ENCODE assay signal across 1 cellular context in the genomic region with DNA sequence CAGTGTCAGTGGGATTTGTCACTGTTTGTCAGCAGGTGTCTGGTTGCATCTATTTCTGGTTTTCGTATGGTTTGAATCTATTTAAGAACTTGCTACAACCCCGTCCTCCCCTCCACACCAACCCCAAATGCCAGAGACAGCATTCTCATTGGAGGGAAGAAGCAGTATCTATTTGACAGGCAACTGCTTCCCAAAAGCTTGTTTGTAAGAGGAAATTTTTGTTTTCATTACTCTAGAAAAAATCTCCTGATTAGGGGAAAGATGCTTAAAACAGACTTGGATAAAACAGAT.
TF ChIP-seq lines count a peak whose summit lies in the region.

No MANE protein-coding gene starts in this region.

TF ChIP-seq in H1, 55 proteins besides CTCF, POLR2A, EP300 and RAD21 (continued from another document):
- TF ChIP-seq, protein P1, sequence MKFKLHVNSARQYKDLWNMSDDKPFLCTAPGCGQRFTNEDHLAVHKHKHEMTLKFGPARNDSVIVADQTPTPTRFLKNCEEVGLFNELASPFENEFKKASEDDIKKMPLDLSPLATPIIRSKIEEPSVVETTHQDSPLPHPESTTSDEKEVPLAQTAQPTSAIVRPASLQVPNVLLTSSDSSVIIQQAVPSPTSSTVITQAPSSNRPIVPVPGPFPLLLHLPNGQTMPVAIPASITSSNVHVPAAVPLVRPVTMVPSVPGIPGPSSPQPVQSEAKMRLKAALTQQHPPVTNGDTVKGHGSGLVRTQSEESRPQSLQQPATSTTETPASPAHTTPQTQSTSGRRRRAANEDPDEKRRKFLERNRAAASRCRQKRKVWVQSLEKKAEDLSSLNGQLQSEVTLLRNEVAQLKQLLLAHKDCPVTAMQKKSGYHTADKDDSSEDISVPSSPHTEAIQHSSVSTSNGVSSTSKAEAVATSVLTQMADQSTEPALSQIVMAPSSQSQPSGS (IDR thresholded peaks at IDR 0.05; ENCODE audit: low read length) = no peak
- TF ChIP-seq SP1 (IDR thresholded peaks at IDR 0.05; ENCODE audit: low read depth, low read length) = no peak
- TF ChIP-seq BACH1 (IDR thresholded peaks at IDR 0.05; ENCODE audit: low read length) = no peak
- no peak for TF ChIP-seq KDM4A (IDR thresholded peaks at IDR 0.05; ENCODE audit: low read depth, low read length, severe bottlenecking)
- no peak for TF ChIP-seq SRF (IDR thresholded peaks at IDR 0.05; ENCODE audit: low read depth, low read length)
- TF ChIP-seq KDM5A (IDR thresholded peaks at IDR 0.05; ENCODE audit: low read length) = no peak
- no peak for TF ChIP-seq SIRT6 (IDR thresholded peaks at IDR 0.05; ENCODE audit: low read length)
- TF ChIP-seq, protein P2, sequence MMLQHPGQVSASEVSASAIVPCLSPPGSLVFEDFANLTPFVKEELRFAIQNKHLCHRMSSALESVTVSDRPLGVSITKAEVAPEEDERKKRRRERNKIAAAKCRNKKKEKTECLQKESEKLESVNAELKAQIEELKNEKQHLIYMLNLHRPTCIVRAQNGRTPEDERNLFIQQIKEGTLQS (IDR thresholded peaks at IDR 0.05; ENCODE audit: insufficient read depth, low read depth, low read length) = no peak
- TF ChIP-seq CEBPB (IDR thresholded peaks at IDR 0.05; ENCODE audit: low read depth, low read length) = no peak
